Comparison of ENCODE assay signal across 7 cellular contexts in genomic region chr15:68352401-68353062, GRCh38.
DNase-seq lines count a peak whose midpoint lies in the region; ATAC-seq and TF ChIP-seq lines count a peak whose summit lies in the region.

No MANE protein-coding gene starts in this region.

- intact Hi-C loops in aorta (cut with DNase I): loop anchor here (2.0 to 5.0 kb wide), 2 partner anchors 16 to 45 kb away; no protein-coding TSS in a partner anchor

- H3K4me3 ChIP-seq in coronary artery (no peak overlapping the region), aorta (ENCODE audit: low read length in 2 of 2) (no peak overlapping the region)

- peaks cover 11% of the 10 kb centered on the region for H3K27me3 Mint-ChIP-seq in HFFc6 (ENCODE audit: insufficient read depth)
- peaks cover 0 to 2% (median 0%) of the 10 kb centered on the region in 5 donors for H3K27me3 Mint-ChIP-seq in naive thymus-derived CD8-positive, alpha-beta T cell

- H3K27me3 ChIP-seq in aorta (ENCODE audit: control insufficient read depth in 1 of 2, insufficient read depth in 2 of 2, low read length in 1 of 2): no peaks in the 10 kb centered on the region

- peaks cover 44% of the 10 kb centered on the region for H3K4me1 Mint-ChIP-seq in HFFc6 (ENCODE audit: low read depth)
- H3K4me1 Mint-ChIP-seq in naive thymus-derived CD8-positive, alpha-beta T cell: peaks cover 4 to 9% (median 7%) of the 10 kb centered on the region in 4 donors

- H3K27ac Mint-ChIP-seq in HFFc6: peak overlapping the region; percentile 94
- H3K27ac Mint-ChIP-seq in naive thymus-derived CD8-positive, alpha-beta T cell: peak overlapping the region in 7 of 10 donors; percentile 34 to 76 (median 63)

- peak; percentile 97 for DNase-seq in HFFc6
- peak; percentile 71 to 92 for DNase-seq in SW 1271 (lab: John Stamatoyannopoulos, UW)
- DNase-seq in coronary artery (ENCODE audit: low spot score): peak; percentile 87
- peak in 2 of 10 donors; percentile 6 to 10 for DNase-seq in naive thymus-derived CD8-positive, alpha-beta T cell
- DNase-seq in aorta: peak; percentile 89 to 91
- no peak for DNase-seq in NCI-H2171 treated with DMSO at 0.1 percent for 48 hours (lab: John Stamatoyannopoulos, UW)

- ATAC-seq in naive thymus-derived CD8-positive, alpha-beta T cell: no peak
- ATAC-seq in aorta (ENCODE audit: low FRiP score): peak; percentile 83
- no peak for ATAC-seq in GM21526 (IDR thresholded peaks at IDR 0.05; ENCODE audit: low FRiP score, unreplicated experiment)

- POLR2A ChIA-PET in naive thymus-derived CD8-positive, alpha-beta T cell (lab: Charles Lee): interaction anchor here (0.7 to 2.5 kb wide), 3 partner anchors 10 to 809 kb away, joined by 3 to 6 read pairs (median 3); no protein-coding TSS in a partner anchor

- peaks cover 2 to 6% of the 10 kb centered on the region in 2 donors for H3K4me1 ChIP-seq in aorta (ENCODE audit: control insufficient read depth in 1 of 2, insufficient read depth in 2 of 2, low read length in 2 of 2)

- H3K4me3 Mint-ChIP-seq in HFFc6: peak overlapping the region; percentile 53
- H3K4me3 Mint-ChIP-seq in naive thymus-derived CD8-positive, alpha-beta T cell: peak overlapping the region in 1 of 10 donors; percentile 2

- 1 to 3% methylated on average over 10 of the region's 10 CpGs for WGBS in aorta, 2 donors

- no peaks in the 10 kb centered on the region for H3K9me3 ChIP-seq in aorta (ENCODE audit: control insufficient read depth, low read length)

- H3K27ac ChIP-seq in coronary artery (peak overlapping the region; percentile 89 to 93), aorta (ENCODE audit: low read depth in 1 of 2, low read length in 2 of 2) (peak overlapping the region; percentile 95 to 99)

- peaks cover 0 to 2% of the 10 kb centered on the region in 2 donors for H3K36me3 ChIP-seq in aorta (ENCODE audit: control insufficient read depth in 1 of 2, insufficient read depth in 2 of 2, low read length in 1 of 2)

- peaks cover 10% of the 10 kb centered on the region; the same call in 1 of the 2 replicates for H3K36me3 Mint-ChIP-seq in HFFc6 (ENCODE audit: low read depth)
- H3K36me3 Mint-ChIP-seq in naive thymus-derived CD8-positive, alpha-beta T cell: peaks cover 0 to 8% (median 4%) of the 10 kb centered on the region in 3 donors

- H3K9me3 Mint-ChIP-seq in HFFc6: peaks cover 11% of the 10 kb centered on the region
- H3K9me3 Mint-ChIP-seq in naive thymus-derived CD8-positive, alpha-beta T cell: peaks cover 0 to 10% (median 0%) of the 10 kb centered on the region in 9 donors

- TF ChIP-seq CTCF in HFFc6 (IDR thresholded peaks at IDR 0.05): no peak
- TF ChIP-seq CTCF in coronary artery (IDR thresholded peaks at IDR 0.05): no peak
